ENCODE assay signal across 9 cellular contexts in genomic region chr20:62366370-62367135, GRCh38. TPM values are rescaled to one million over a fixed set of nuclear protein-coding genes. Genes with fewer than 3 reads are reported as not detected.
A peak's percentile ranks its signal among the peaks of the same experiment; 100 is the strongest.
DNase-seq lines count a peak whose midpoint lies in the region; ATAC-seq lines count a peak whose summit lies in the region.
"Had no signal": no experiment of that assay in that cellular context is flagged by ENCODE, and none has a peak within 500 bp of the region (broad histone marks: within the 10 kb centered on the region; RNA-seq: fewer than 3 reads in every experiment).

No MANE protein-coding gene starts in this region.

- H3K9ac ChIP-seq in SK-N-MC (ENCODE audit: insufficient read length) = peak overlapping the region; percentile 68

- peak overlapping the region; percentile 79 for H3K4me3 ChIP-seq in SK-N-MC

- no peaks in the 10 kb centered on the region for H3K36me3 Mint-ChIP-seq in activated CD4-positive, alpha-beta T cell treated with anti-CD3 and anti-CD28 coated beads, Interleukin-2, amount 10 ng/mL, durations not matched to agents 24 days and 14 days (ENCODE audit: low read depth)
- H3K36me3 Mint-ChIP-seq: CD4-positive, alpha-beta memory T cell had no signal

- no peaks in the 10 kb centered on the region for H3K9me3 ChIP-seq in SK-N-MC (ENCODE audit: low read depth, low read length)

- intact Hi-C loops in Right ventricle myocardium superior (cut with DNase I) = no loop called here
- intact Hi-C loops in activated CD4-positive, alpha-beta T cell treated with anti-CD3 and anti-CD28 coated beads, Interleukin-2, amount 10 ng/mL, durations not matched to agents 24 days and 14 days (cut with micrococcal nuclease) = loop anchor here (5.0 kb wide), 1 partner anchor 64 kb away; the partner anchor contains the start of gene ADRM1

- peaks cover 3% of the 10 kb centered on the region for H3K4me1 Mint-ChIP-seq in activated CD4-positive, alpha-beta T cell treated with anti-CD3 and anti-CD28 coated beads, Interleukin-2, amount 10 ng/mL, durations not matched to agents 24 days and 14 days

- H3K9me3 Mint-ChIP-seq in activated CD4-positive, alpha-beta T cell treated with anti-CD3 and anti-CD28 coated beads, Interleukin-2, amount 10 ng/mL, durations not matched to agents 24 days and 14 days = no peaks in the 10 kb centered on the region
- H3K9me3 Mint-ChIP-seq: CD4-positive, alpha-beta memory T cell had no signal

- no peaks in the 10 kb centered on the region for H3K36me3 ChIP-seq in SK-N-MC (ENCODE audit: insufficient read depth, low read length)

- peak; percentile 3 for ATAC-seq in Right ventricle myocardium superior (ENCODE audit: poor library complexity)
- no peak for ATAC-seq in HG03565 (IDR thresholded peaks at IDR 0.05; ENCODE audit: unreplicated experiment)
- no peak for ATAC-seq in HG03097 (IDR thresholded peaks at IDR 0.05; ENCODE audit: low FRiP score, unreplicated experiment)

- no peak overlapping the region for H3K27ac ChIP-seq in SK-N-MC

- peaks cover 25% of the 10 kb centered on the region for H3K27me3 Mint-ChIP-seq in activated CD4-positive, alpha-beta T cell treated with anti-CD3 and anti-CD28 coated beads, Interleukin-2, amount 10 ng/mL, durations not matched to agents 24 days and 14 days

- DNase-seq in NCI-H2029 (lab: John Stamatoyannopoulos, UW) (peak; percentile 38), NCI-H2029 treated with DMSO at 0.1 percent for 48 hours (lab: John Stamatoyannopoulos, UW) (no peak), SK-N-MC (ENCODE audit: low read depth, low spot score) (no peak), Right ventricle myocardium superior (peak; percentile 65), retina (peak; percentile 47)
- no peak for DNase-seq in activated CD4-positive, alpha-beta T cell treated with anti-CD3 and anti-CD28 coated beads, Interleukin-2, amount 10 ng/mL, durations not matched to agents 24 days and 14 days

- no peak overlapping the region for H3K27ac Mint-ChIP-seq in activated CD4-positive, alpha-beta T cell treated with anti-CD3 and anti-CD28 coated beads, Interleukin-2, amount 10 ng/mL, durations not matched to agents 24 days and 14 days
- H3K27ac Mint-ChIP-seq: CD4-positive, alpha-beta memory T cell had no signal

- H3K4me3 Mint-ChIP-seq in activated CD4-positive, alpha-beta T cell treated with anti-CD3 and anti-CD28 coated beads, Interleukin-2, amount 10 ng/mL, durations not matched to agents 24 days and 14 days = no peak overlapping the region

RNA-seq across cellular contexts. Expression of gene LAMA5, which starts 0.6 kb away (rescaled TPM):
- 79.6 TPM for total RNA-seq in Right ventricle myocardium superior
- 2.0 and 2.1 TPM in 2 replicates for total RNA-seq in activated CD4-positive, alpha-beta T cell treated with anti-CD3 and anti-CD28 coated beads, Interleukin-2, amount 10 ng/mL, durations not matched to agents 24 days and 14 days

RNA-seq across cellular contexts. Expression of gene RPS21, which starts 20.4 kb away (rescaled TPM):
- 732 TPM for total RNA-seq in Right ventricle myocardium superior
- total RNA-seq in activated CD4-positive, alpha-beta T cell treated with anti-CD3 and anti-CD28 coated beads, Interleukin-2, amount 10 ng/mL, durations not matched to agents 24 days and 14 days = 2,091 and 2,109 TPM in 2 replicates

RNA-seq across cellular contexts. Expression of gene CABLES2, which starts 40.5 kb away (rescaled TPM):
- 15.0 TPM for total RNA-seq in Right ventricle myocardium superior
- 13.1 and 13.5 TPM in 2 replicates for total RNA-seq in activated CD4-positive, alpha-beta T cell treated with anti-CD3 and anti-CD28 coated beads, Interleukin-2, amount 10 ng/mL, durations not matched to agents 24 days and 14 days

Comparison
In these comparisons a context has a peak if more than half of its experiments do, and no peak if none do; other contexts are left out.
1. DNase-seq: peak in NCI-H2029 (single experiment), Right ventricle myocardium superior (single experiment) and retina (single experiment); none in NCI-H2029 treated with DMSO at 0.1 percent for 48 hours (single experiment), SK-N-MC (single experiment) and activated CD4-positive, alpha-beta T cell treated with anti-CD3 and anti-CD28 coated beads, Interleukin-2, amount 10 ng/mL, durations not matched to agents 24 days and 14 days (single experiment).
2. RNA of gene LAMA5, which starts 0.6 kb away (total RNA-seq): 79.6 TPM in Right ventricle myocardium superior (single experiment); 2.0 to 2.1 TPM in activated CD4-positive, alpha-beta T cell treated with anti-CD3 and anti-CD28 coated beads, Interleukin-2, amount 10 ng/mL, durations not matched to agents 24 days and 14 days; every median in the first group is over 10 times any median in the second.